In genomic region chr6:24255676-24256075, GRCh38 we compare ENCODE assay signal across 11 cellular contexts.
DNase-seq lines count a peak whose midpoint lies in the region; ATAC-seq and TF ChIP-seq lines count a peak whose summit lies in the region.
"Had no signal": no experiment of that assay in that cellular context is flagged by ENCODE, and none has a peak within 500 bp of the region (broad histone marks: within the 10 kb centered on the region; RNA-seq: fewer than 3 reads in every experiment).

No MANE protein-coding gene starts in this region.

- intact Hi-C loops in PC-3 (cut with micrococcal nuclease): no loop called here

- H3K79me2 ChIP-seq in PC-3 (ENCODE audit: low read length): no peaks in the 10 kb centered on the region

- no peak overlapping the region for H3K9ac ChIP-seq in PC-3 (ENCODE audit: low read length)
- H3K9ac ChIP-seq: BLaER1, neural progenitor cell had no signal

- H3K27ac ChIP-seq in PC-3 (ENCODE audit: low read length): no peak overlapping the region
- H3K27ac ChIP-seq: BLaER1, neural progenitor cell had no signal

- ATAC-seq in GM18499 (IDR thresholded peaks at IDR 0.05; ENCODE audit: insufficient read depth, unreplicated experiment) (peak; percentile 98), GM19351 (IDR thresholded peaks at IDR 0.05; ENCODE audit: unreplicated experiment) (peak; percentile 97), HG02763 (IDR thresholded peaks at IDR 0.05; ENCODE audit: unreplicated experiment) (peak; percentile 95), HG03457 (IDR thresholded peaks at IDR 0.05; ENCODE audit: unreplicated experiment) (peak; percentile 89), PC-3 (no peak)
- ATAC-seq: left cardiac atrium had no signal

- H3K27me3 ChIP-seq in PC-3 (ENCODE audit: low read length): peaks cover 46% of the 10 kb centered on the region
- H3K27me3 ChIP-seq: BLaER1, neural progenitor cell had no signal

- H3K4me2 ChIP-seq in PC-3 (ENCODE audit: low read length): no peak overlapping the region
- H3K4me2 ChIP-seq: BLaER1, neural progenitor cell had no signal

- DNase-seq in NCI-H1694 (lab: John Stamatoyannopoulos, UW) (no peak), AG08396 (ENCODE audit: low spot score) (no peak), PC-3 (no peak), HuH-7.5 (ENCODE audit: low spot score) (no peak)
- DNase-seq: left cardiac atrium had no signal

- H4K20me1 ChIP-seq in PC-3 (ENCODE audit: low read length): no peaks in the 10 kb centered on the region
- H4K20me1 ChIP-seq: BLaER1 had no signal

- H3K36me3 ChIP-seq in PC-3 (ENCODE audit: low read depth, low read length): no peaks in the 10 kb centered on the region
- H3K36me3 ChIP-seq: BLaER1 had no signal

- no peak overlapping the region for H2AFZ ChIP-seq in PC-3 (ENCODE audit: low read length)
- H2AFZ ChIP-seq: neural progenitor cell had no signal

- no peaks in the 10 kb centered on the region for H3K9me3 ChIP-seq in PC-3 (ENCODE audit: low read length)

- no peaks in the 10 kb centered on the region for H3K4me1 ChIP-seq in PC-3 (ENCODE audit: insufficient read depth, low read length)

- CTCF ChIA-PET in PC-3 (lab: Charles Lee): no interaction called here

- TF ChIP-seq CTCF in PC-3 (conservative IDR thresholded peaks at IDR 0.05; ENCODE audit: low read depth, low read length): no peak

- POLR2A ChIA-PET in PC-3 (lab: Charles Lee; ENCODE audit: unreplicated experiment): no interaction called here

- H3K9me2 ChIP-seq in PC-3 (replicated peaks; ENCODE audit: low read length): no peaks in the 10 kb centered on the region

- no TSS peak for BruUV-seq in PC-3 (replicated peaks; lab: Mats Ljungman, UMichigan)

- H3F3A ChIP-seq in PC-3 (ENCODE audit: low read length, unreplicated experiment): no peaks in the 10 kb centered on the region

- no peak overlapping the region for H3K4me3 ChIP-seq in PC-3 (ENCODE audit: low read length)
- H3K4me3 ChIP-seq: BLaER1, neural progenitor cell had no signal
